ENCODE assay signal across 8 cellular contexts in genomic region chr5:139293199-139293503, GRCh38. TPM values are rescaled to one million over a fixed set of nuclear protein-coding genes. Genes with fewer than 3 reads are reported as not detected.
DNase-seq lines count a peak whose midpoint lies in the region; ATAC-seq and TF ChIP-seq lines count a peak whose summit lies in the region.

No MANE protein-coding gene starts in this region.

- no peak for ATAC-seq in HG03439 (IDR thresholded peaks at IDR 0.05; ENCODE audit: unreplicated experiment)

- DNase-seq in Caco-2 (no peak), endothelial cell (ENCODE audit: low spot score) (no peak), osteoblast (ENCODE audit: insufficient read length, low spot score, missing footprints) (no peak), DMS153 (lab: John Stamatoyannopoulos, UW) (no peak), epidermal melanocyte (ENCODE audit: insufficient read length, low spot score) (no peak), DMS153 treated with DMSO at 0.1 percent for 48 hours (lab: John Stamatoyannopoulos, UW; ENCODE audit: unreplicated experiment) (no peak)

- BruUV-seq in Caco-2 (replicated peaks; lab: Mats Ljungman, UMichigan) = TSS peak; percentile 89

- H3K4me1 Mint-ChIP-seq in Caco-2 (ENCODE audit: low read depth, unreplicated experiment) (peaks cover 15% of the 10 kb centered on the region), endothelial cell (ENCODE audit: unreplicated experiment) (peaks cover 26% of the 10 kb centered on the region)

- H3K9ac ChIP-seq in OCI-LY3 (ENCODE audit: low read length) = peak overlapping the region; percentile 96

- H3K4me3 ChIP-seq in Caco-2 (ENCODE audit: low read depth, low read length) = peak overlapping the region; percentile 76
- peak overlapping the region; percentile 92 for H3K4me3 ChIP-seq in OCI-LY3 (ENCODE audit: low read length)
- H3K4me3 ChIP-seq in osteoblast (ENCODE audit: insufficient read depth, low read length) = peak overlapping the region; percentile 95

- H3K4me2 ChIP-seq in OCI-LY3 (ENCODE audit: low read length) (peak overlapping the region; percentile 94), osteoblast (ENCODE audit: insufficient read depth, low read length) (peak overlapping the region; percentile 83)

- no peaks in the 10 kb centered on the region for H3K27me3 Mint-ChIP-seq in Caco-2 (ENCODE audit: insufficient read depth, unreplicated experiment)
- peaks cover 8% of the 10 kb centered on the region for H3K27me3 Mint-ChIP-seq in endothelial cell (ENCODE audit: unreplicated experiment)

- peaks cover 46% of the 10 kb centered on the region for H3K36me3 Mint-ChIP-seq in Caco-2 (ENCODE audit: insufficient read depth, unreplicated experiment)
- peaks cover 7% of the 10 kb centered on the region for H3K36me3 Mint-ChIP-seq in endothelial cell (ENCODE audit: low read depth, unreplicated experiment)

- H3K27ac ChIP-seq in OCI-LY3 (ENCODE audit: low read length) = peak overlapping the region; percentile 39; the same call in 1 of the 2 replicates
- peak overlapping the region; percentile 98 for H3K27ac ChIP-seq in osteoblast (ENCODE audit: low read depth, low read length)

- H2AFZ ChIP-seq in OCI-LY3 (ENCODE audit: low read depth, low read length) = peak overlapping the region; percentile 99
- H2AFZ ChIP-seq in osteoblast (ENCODE audit: low read length) = peak overlapping the region; percentile 94

- H3K9me3 Mint-ChIP-seq in Caco-2 (ENCODE audit: unreplicated experiment) (no peaks in the 10 kb centered on the region), endothelial cell (ENCODE audit: unreplicated experiment) (no peaks in the 10 kb centered on the region)

- intact Hi-C loops in Caco-2 (cut with micrococcal nuclease; ENCODE audit: unreplicated experiment) = no loop called here

- TF ChIP-seq CTCF in Caco-2 (IDR thresholded peaks at IDR 0.05; ENCODE audit: insufficient read depth in 1 of 2, low read depth in 1 of 2, low read length in 1 of 2, severe bottlenecking in 1 of 2, unreplicated experiment in 1 of 2) (no peak), OCI-LY3 (IDR thresholded peaks at IDR 0.05; ENCODE audit: low read depth, low read length) (no peak), endothelial cell (IDR thresholded peaks at IDR 0.05; ENCODE audit: unreplicated experiment) (no peak), osteoblast (IDR thresholded peaks at IDR 0.05; ENCODE audit: extremely low read depth, low read depth, low read length) (no peak)

- H3K4me3 Mint-ChIP-seq in Caco-2 (ENCODE audit: unreplicated experiment) (peak overlapping the region; percentile 96), endothelial cell (ENCODE audit: unreplicated experiment) (peak overlapping the region; percentile 98)

- H3K27me3 ChIP-seq in Caco-2 (replicated peaks; ENCODE audit: control insufficient read depth, insufficient read depth, low read length) (no peaks in the 10 kb centered on the region), OCI-LY3 (ENCODE audit: low read depth, low read length) (no peaks in the 10 kb centered on the region), osteoblast (ENCODE audit: insufficient read depth, low read length) (no peaks in the 10 kb centered on the region)

- H4K20me1 ChIP-seq in OCI-LY3 (ENCODE audit: insufficient read depth, low read length) (peaks cover 37% of the 10 kb centered on the region), osteoblast (ENCODE audit: insufficient read depth, low read length) (peaks cover 39% of the 10 kb centered on the region)

- POLR2A ChIA-PET in Caco-2 (lab: Charles Lee) = interaction anchor here (0.6 to 2.0 kb wide), 17 partner anchors 14 to 800 kb away, joined by 3 to 38 read pairs (median 7); partner anchors contain the start of genes HSPA9, PAIP2, PROB1 and SIL1

- H3K9me3 ChIP-seq in Caco-2 (no peaks in the 10 kb centered on the region), OCI-LY3 (ENCODE audit: insufficient read depth, low read length) (no peaks in the 10 kb centered on the region), osteoblast (ENCODE audit: low read depth, low read length) (no peaks in the 10 kb centered on the region)

- H3K27ac Mint-ChIP-seq in Caco-2 (ENCODE audit: unreplicated experiment) (peak overlapping the region; percentile 99), endothelial cell (ENCODE audit: unreplicated experiment) (peak overlapping the region; percentile 99)

- H3K36me3 ChIP-seq in Caco-2 (ENCODE audit: control insufficient read depth, insufficient read depth, low read length) (no peaks in the 10 kb centered on the region), OCI-LY3 (replicated peaks; ENCODE audit: low read depth, low read length) (peaks cover 9% of the 10 kb centered on the region), osteoblast (ENCODE audit: insufficient read depth, low read length) (no peaks in the 10 kb centered on the region)

- H3K79me2 ChIP-seq in OCI-LY3 (ENCODE audit: low read length) = peaks cover 51% of the 10 kb centered on the region
- peaks cover 49% of the 10 kb centered on the region for H3K79me2 ChIP-seq in osteoblast (ENCODE audit: insufficient read depth, low read length)

- peaks cover 12% of the 10 kb centered on the region; the same call in 1 of the 2 replicates for H3K4me1 ChIP-seq in Caco-2
- H3K4me1 ChIP-seq in OCI-LY3 (ENCODE audit: low read length) = peaks cover 29% of the 10 kb centered on the region
- peaks cover 13% of the 10 kb centered on the region for H3K4me1 ChIP-seq in osteoblast (ENCODE audit: insufficient read depth, low read length)

- CTCF ChIA-PET in Caco-2 (lab: Charles Lee) = interaction anchor here (0.6 to 0.8 kb wide), 4 partner anchors 11 to 616 kb away, joined by 3 to 4 read pairs (median 4); no protein-coding TSS in a partner anchor

RNA-seq across cellular contexts. Expression of gene MATR3, which starts 0.4 kb away (rescaled TPM):
- total RNA-seq in Caco-2 (2022) (194 and 200 TPM in 2 replicates), endothelial cell (ENCODE audit: unreplicated experiment) (235 TPM), osteoblast (263 and 284 TPM in 2 replicates)

RNA-seq across cellular contexts. Expression of gene PAIP2, which starts 48.5 kb away (rescaled TPM):
- total RNA-seq in Caco-2 (2022) (73.6 and 83.6 TPM in 2 replicates), endothelial cell (ENCODE audit: unreplicated experiment) (71.5 TPM), osteoblast (42.4 and 47.8 TPM in 2 replicates)
